Comparison of ENCODE assay signal across 2 cellular contexts in genomic region chr17:34626141-34626681, GRCh38.
A peak's percentile ranks its signal among the peaks of the same experiment; 100 is the strongest.
TF ChIP-seq lines count a peak whose summit lies in the region.

No MANE protein-coding gene starts in this region.

TF ChIP-seq in GM23338, 12 proteins besides CTCF, POLR2A, EP300 and RAD21:
- TF ChIP-seq, protein P1, sequence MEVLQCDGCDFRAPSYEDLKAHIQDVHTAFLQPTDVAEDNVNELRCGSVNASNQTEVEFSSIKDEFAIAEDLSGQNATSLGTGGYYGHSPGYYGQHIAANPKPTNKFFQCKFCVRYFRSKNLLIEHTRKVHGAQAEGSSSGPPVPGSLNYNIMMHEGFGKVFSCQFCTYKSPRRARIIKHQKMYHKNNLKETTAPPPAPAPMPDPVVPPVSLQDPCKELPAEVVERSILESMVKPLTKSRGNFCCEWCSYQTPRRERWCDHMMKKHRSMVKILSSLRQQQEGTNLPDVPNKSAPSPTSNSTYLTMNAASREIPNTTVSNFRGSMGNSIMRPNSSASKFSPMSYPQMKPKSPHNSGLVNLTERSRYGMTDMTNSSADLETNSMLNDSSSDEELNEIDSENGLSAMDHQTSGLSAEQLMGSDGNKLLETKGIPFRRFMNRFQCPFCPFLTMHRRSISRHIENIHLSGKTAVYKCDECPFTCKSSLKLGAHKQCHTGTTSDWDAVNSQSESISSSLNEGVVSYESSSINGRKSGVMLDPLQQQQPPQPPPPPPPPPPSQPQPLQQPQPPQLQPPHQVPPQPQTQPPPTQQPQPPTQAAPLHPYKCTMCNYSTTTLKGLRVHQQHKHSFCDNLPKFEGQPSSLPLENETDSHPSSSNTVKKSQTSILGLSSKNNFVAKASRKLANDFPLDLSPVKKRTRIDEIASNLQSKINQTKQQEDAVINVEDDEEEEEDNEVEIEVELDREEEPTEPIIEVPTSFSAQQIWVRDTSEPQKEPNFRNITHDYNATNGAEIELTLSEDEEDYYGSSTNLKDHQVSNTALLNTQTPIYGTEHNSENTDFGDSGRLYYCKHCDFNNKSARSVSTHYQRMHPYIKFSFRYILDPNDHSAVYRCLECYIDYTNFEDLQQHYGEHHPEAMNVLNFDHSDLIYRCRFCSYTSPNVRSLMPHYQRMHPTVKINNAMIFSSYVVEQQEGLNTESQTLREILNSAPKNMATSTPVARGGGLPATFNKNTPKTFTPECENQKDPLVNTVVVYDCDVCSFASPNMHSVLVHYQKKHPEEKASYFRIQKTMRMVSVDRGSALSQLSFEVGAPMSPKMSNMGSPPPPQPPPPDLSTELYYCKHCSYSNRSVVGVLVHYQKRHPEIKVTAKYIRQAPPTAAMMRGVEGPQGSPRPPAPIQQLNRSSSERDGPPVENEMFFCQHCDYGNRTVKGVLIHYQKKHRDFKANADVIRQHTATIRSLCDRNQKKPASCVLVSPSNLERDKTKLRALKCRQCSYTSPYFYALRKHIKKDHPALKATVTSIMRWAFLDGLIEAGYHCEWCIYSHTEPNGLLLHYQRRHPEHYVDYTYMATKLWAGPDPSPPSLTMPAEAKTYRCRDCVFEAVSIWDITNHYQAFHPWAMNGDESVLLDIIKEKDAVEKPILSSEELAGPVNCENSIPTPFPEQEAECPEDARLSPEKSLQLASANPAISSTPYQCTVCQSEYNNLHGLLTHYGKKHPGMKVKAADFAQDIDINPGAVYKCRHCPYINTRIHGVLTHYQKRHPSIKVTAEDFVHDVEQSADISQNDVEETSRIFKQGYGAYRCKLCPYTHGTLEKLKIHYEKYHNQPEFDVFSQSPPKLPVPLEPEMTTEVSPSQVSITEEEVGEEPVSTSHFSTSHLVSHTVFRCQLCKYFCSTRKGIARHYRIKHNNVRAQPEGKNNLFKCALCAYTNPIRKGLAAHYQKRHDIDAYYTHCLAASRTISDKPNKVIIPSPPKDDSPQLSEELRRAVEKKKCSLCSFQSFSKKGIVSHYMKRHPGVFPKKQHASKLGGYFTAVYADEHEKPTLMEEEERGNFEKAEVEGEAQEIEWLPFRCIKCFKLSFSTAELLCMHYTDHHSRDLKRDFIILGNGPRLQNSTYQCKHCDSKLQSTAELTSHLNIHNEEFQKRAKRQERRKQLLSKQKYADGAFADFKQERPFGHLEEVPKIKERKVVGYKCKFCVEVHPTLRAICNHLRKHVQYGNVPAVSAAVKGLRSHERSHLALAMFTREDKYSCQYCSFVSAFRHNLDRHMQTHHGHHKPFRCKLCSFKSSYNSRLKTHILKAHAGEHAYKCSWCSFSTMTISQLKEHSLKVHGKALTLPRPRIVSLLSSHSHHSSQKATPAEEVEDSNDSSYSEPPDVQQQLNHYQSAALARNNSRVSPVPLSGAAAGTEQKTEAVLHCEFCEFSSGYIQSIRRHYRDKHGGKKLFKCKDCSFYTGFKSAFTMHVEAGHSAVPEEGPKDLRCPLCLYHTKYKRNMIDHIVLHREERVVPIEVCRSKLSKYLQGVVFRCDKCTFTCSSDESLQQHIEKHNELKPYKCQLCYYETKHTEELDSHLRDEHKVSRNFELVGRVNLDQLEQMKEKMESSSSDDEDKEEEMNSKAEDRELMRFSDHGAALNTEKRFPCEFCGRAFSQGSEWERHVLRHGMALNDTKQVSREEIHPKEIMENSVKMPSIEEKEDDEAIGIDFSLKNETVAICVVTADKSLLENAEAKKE (CRISPR knock-in tag; IDR thresholded peaks at IDR 0.05) = no peak
- TF ChIP-seq CREB1 (CRISPR knock-in tag; IDR thresholded peaks at IDR 0.05; ENCODE audit: low read depth) = no peak

TF ChIP-seq in endothelial cell of umbilical vein, 7 proteins besides CTCF, POLR2A, EP300 and RAD21:
- TF ChIP-seq POLR2AphosphoS5 (IDR thresholded peaks at IDR 0.05; ENCODE audit: insufficient read depth, low read depth, low read length) (no peak), EZH2 (IDR thresholded peaks at IDR 0.05; ENCODE audit: borderline replicate concordance, low read depth, low read length, severe bottlenecking) (peak; percentile 61), GATA2 (IDR thresholded peaks at IDR 0.05; ENCODE audit: insufficient read depth, insufficient read length, low read depth, low read length) (no peak), MYC (IDR thresholded peaks at IDR 0.05; ENCODE audit: low read depth, low read length) (no peak)
- TF ChIP-seq, protein P2, sequence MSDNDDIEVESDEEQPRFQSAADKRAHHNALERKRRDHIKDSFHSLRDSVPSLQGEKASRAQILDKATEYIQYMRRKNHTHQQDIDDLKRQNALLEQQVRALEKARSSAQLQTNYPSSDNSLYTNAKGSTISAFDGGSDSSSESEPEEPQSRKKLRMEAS (IDR thresholded peaks at IDR 0.05; ENCODE audit: insufficient read depth, insufficient read length) = no peak
